Comparison of ENCODE assay signal across 1 cellular context in the genomic region with DNA sequence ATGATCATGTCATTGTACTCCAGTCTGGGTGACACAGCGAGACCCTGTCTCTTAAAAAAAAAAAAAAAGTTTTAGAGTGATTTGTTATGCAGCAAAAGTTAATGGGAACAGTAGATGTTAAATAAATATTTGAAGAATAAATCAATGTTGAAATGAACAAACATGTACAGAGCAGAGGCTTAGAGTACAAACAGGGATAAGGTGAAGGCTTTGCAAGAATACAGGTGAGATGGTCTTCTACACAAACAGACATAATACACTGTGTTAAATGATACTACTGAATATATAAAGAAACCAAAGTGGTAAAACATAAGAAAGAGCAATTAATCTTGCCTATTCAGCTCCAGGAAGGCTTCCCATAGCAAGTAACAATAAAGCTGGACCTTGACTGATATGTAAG.
TF ChIP-seq lines count a peak whose summit lies in the region.

No MANE protein-coding gene starts in this region.

TF ChIP-seq in liver, 16 proteins besides CTCF, POLR2A, EP300 and RAD21 (continued from another document):
- no peak for TF ChIP-seq REST (IDR thresholded peaks at IDR 0.05)
- no peak for TF ChIP-seq NR2F2 (IDR thresholded peaks at IDR 0.05)
- TF ChIP-seq RXRA (IDR thresholded peaks at IDR 0.05) = peak; percentile 20 to 54
- no peak for TF ChIP-seq ATF3 (IDR thresholded peaks at IDR 0.05)
- no peak for TF ChIP-seq HNF4G (IDR thresholded peaks at IDR 0.05)
- peak; percentile 60 to 68 for TF ChIP-seq HNF4A (conservative IDR thresholded peaks at IDR 0.05)
- no peak for TF ChIP-seq GABPA (IDR thresholded peaks at IDR 0.05 in 1 of 2, conservative IDR thresholded peaks at IDR 0.05 in 1 of 2)
- no peak for TF ChIP-seq FOXA1 (IDR thresholded peaks at IDR 0.05)
- no peak for TF ChIP-seq YY1 (IDR thresholded peaks at IDR 0.05)
- no peak for TF ChIP-seq JUND (IDR thresholded peaks at IDR 0.05)
- TF ChIP-seq, protein P1, sequence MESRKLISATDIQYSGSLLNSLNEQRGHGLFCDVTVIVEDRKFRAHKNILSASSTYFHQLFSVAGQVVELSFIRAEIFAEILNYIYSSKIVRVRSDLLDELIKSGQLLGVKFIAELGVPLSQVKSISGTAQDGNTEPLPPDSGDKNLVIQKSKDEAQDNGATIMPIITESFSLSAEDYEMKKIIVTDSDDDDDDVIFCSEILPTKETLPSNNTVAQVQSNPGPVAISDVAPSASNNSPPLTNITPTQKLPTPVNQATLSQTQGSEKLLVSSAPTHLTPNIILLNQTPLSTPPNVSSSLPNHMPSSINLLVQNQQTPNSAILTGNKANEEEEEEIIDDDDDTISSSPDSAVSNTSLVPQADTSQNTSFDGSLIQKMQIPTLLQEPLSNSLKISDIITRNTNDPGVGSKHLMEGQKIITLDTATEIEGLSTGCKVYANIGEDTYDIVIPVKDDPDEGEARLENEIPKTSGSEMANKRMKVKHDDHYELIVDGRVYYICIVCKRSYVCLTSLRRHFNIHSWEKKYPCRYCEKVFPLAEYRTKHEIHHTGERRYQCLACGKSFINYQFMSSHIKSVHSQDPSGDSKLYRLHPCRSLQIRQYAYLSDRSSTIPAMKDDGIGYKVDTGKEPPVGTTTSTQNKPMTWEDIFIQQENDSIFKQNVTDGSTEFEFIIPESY (IDR thresholded peaks at IDR 0.05) = no peak
- TF ChIP-seq, protein P2, sequence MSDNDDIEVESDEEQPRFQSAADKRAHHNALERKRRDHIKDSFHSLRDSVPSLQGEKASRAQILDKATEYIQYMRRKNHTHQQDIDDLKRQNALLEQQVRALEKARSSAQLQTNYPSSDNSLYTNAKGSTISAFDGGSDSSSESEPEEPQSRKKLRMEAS (IDR thresholded peaks at IDR 0.05) = no peak
